ENCODE assay signal across 8 cellular contexts in genomic region chr2:127637725-127638252, GRCh38. TPM values are rescaled to one million over a fixed set of nuclear protein-coding genes. Genes with fewer than 3 reads are reported as not detected.
A peak's percentile ranks its signal among the peaks of the same experiment; 100 is the strongest.
DNase-seq lines count a peak whose midpoint lies in the region; ATAC-seq and TF ChIP-seq lines count a peak whose summit lies in the region.

No MANE protein-coding gene starts in this region.

- no peaks in the 10 kb centered on the region for H4K20me1 ChIP-seq in SK-N-SH (ENCODE audit: insufficient read depth)

- WGBS in SK-N-SH (ENCODE audit: low lambda C conversion rate) = 59% methylated on average over 7 of the region's 8 CpGs
- 39% methylated on average over 8 of the region's 8 CpGs for WGBS in esophagus muscularis mucosa

- no peak overlapping the region for H3K9ac ChIP-seq in SK-N-SH

- H2AFZ ChIP-seq in SK-N-SH (ENCODE audit: low read depth) = peak overlapping the region; percentile 53; the same call in 1 of the 2 replicates

- H3K27ac ChIP-seq in SK-N-SH (ENCODE audit: low read depth in 2 of 2, low read length in 1 of 2) = peak overlapping the region in 1 of 2 experiments; percentile 52; a peak in 2 of 4 replicates
- H3K27ac ChIP-seq in esophagus muscularis mucosa (replicated peaks in 1 of 4) = peak overlapping the region; percentile 64 to 85 (median 82)
- H3K27ac ChIP-seq in neutrophil = peak overlapping the region; percentile 99

- TF ChIP-seq RAD21 in SK-N-SH (IDR thresholded peaks at IDR 0.05; ENCODE audit: low read length) = no peak

- H3K9me2 ChIP-seq in SK-N-SH = no peaks in the 10 kb centered on the region

- no peaks in the 10 kb centered on the region for H3K36me3 ChIP-seq in H7 (replicated peaks; ENCODE audit: control insufficient read depth, insufficient read depth, low read length)
- H3K36me3 ChIP-seq in SK-N-SH (replicated peaks in 1 of 2; ENCODE audit: control insufficient read depth in 1 of 2, insufficient read depth in 2 of 2, low read length in 1 of 2) = no peaks in the 10 kb centered on the region
- H3K36me3 ChIP-seq in esophagus muscularis mucosa = peaks cover 23 to 66% (median 46%) of the 10 kb centered on the region in 4 donors
- H3K36me3 ChIP-seq in neutrophil = no peaks in the 10 kb centered on the region

- POLR2A ChIA-PET in SK-N-SH (lab: Yijun Ruan, JAX) = no interaction called here

- peak overlapping the region; percentile 53; the same call in 1 of the 2 replicates for H3K4me2 ChIP-seq in SK-N-SH

- H3K27me3 ChIP-seq in H7 (ENCODE audit: control insufficient read depth, insufficient read depth, low read length) = no peaks in the 10 kb centered on the region
- H3K27me3 ChIP-seq in SK-N-SH (ENCODE audit: insufficient read depth) = no peaks in the 10 kb centered on the region
- no peaks in the 10 kb centered on the region for H3K27me3 ChIP-seq in esophagus muscularis mucosa
- no peaks in the 10 kb centered on the region for H3K27me3 ChIP-seq in neutrophil

- TF ChIP-seq EP300 in SK-N-SH (IDR thresholded peaks at IDR 0.05; ENCODE audit: borderline replicate concordance in 1 of 2, low read depth in 1 of 2, low read length in 1 of 2) = no peak
- TF ChIP-seq EP300 in esophagus muscularis mucosa (IDR thresholded peaks at IDR 0.05) = no peak

- H3F3A ChIP-seq in SK-N-SH (replicated peaks; ENCODE audit: insufficient read depth) = no peaks in the 10 kb centered on the region

- CTCF ChIA-PET in SK-N-SH (lab: Yijun Ruan, JAX) = interaction anchor here (1.4 to 2.2 kb wide), 2 partner anchors 12 to 47 kb away, joined by 4 to 14 read pairs; no protein-coding TSS in a partner anchor

- H3K4me3 ChIP-seq in H7 (ENCODE audit: insufficient read depth, low read depth, low read length) (peak overlapping the region; percentile 28; the same call in 1 of the 2 replicates), SK-N-SH (ENCODE audit: low read depth in 2 of 2, low read length in 1 of 2) (no peak overlapping the region), esophagus muscularis mucosa (no peak overlapping the region), neutrophil (ENCODE audit: low read depth in 1 of 2, low read length in 1 of 2) (peak overlapping the region; percentile 60 to 66)

- no peak for TF ChIP-seq CTCF in SK-N-SH (IDR thresholded peaks at IDR 0.05)
- no peak for TF ChIP-seq CTCF in esophagus muscularis mucosa (IDR thresholded peaks at IDR 0.05)
- no peak for TF ChIP-seq CTCF in neutrophil (IDR thresholded peaks at IDR 0.05)

- DNase-seq in H7 = peak; percentile 90
- no peak for DNase-seq in SK-N-SH
- DNase-seq in esophagus muscularis mucosa (ENCODE audit: extremely low spot score) = no peak
- no peak for DNase-seq in ecto neural progenitor cell (ENCODE audit: low spot score)
- no peak for DNase-seq in NCI-H1436 (lab: John Stamatoyannopoulos, UW)
- DNase-seq in NCI-H526 (lab: John Stamatoyannopoulos, UW) = no peak

- no peak for TF ChIP-seq POLR2A in esophagus muscularis mucosa (IDR thresholded peaks at IDR 0.05; ENCODE audit: low read depth)

- H3K9me3 ChIP-seq in SK-N-SH (no peaks in the 10 kb centered on the region), esophagus muscularis mucosa (no peaks in the 10 kb centered on the region), neutrophil (no peaks in the 10 kb centered on the region)

- intact Hi-C loops in esophagus muscularis mucosa (cut with DNase I) = loop anchor here (10.0 kb wide), 1 partner anchor 113 kb away; the partner anchor contains the start of gene IWS1

- no peaks in the 10 kb centered on the region for H3K79me2 ChIP-seq in SK-N-SH (ENCODE audit: insufficient read depth)

- H3K4me1 ChIP-seq in SK-N-SH (ENCODE audit: control insufficient read depth in 1 of 2, insufficient read depth in 2 of 2, low read depth in 1 of 2, low read length in 1 of 2) = peaks cover 10 to 42% of the 10 kb centered on the region in 2 experiments; a peak in 3 of 4 replicates
- H3K4me1 ChIP-seq in esophagus muscularis mucosa = peaks cover 89 to 100% (median 97%) of the 10 kb centered on the region in 4 donors
- peaks cover 66 to 90% of the 10 kb centered on the region in 2 experiments for H3K4me1 ChIP-seq in neutrophil (ENCODE audit: control insufficient read depth in 1 of 2, insufficient read depth in 1 of 2, low read depth in 1 of 2, low read length in 1 of 2)

- no peak for ATAC-seq in GM18909 (IDR thresholded peaks at IDR 0.05; ENCODE audit: poor library complexity, unreplicated experiment)

TF ChIP-seq in SK-N-SH, 30 proteins besides CTCF, POLR2A, EP300 and RAD21:
- TF ChIP-seq POLR2AphosphoS5 (IDR thresholded peaks at IDR 0.05; ENCODE audit: low read depth, low read length) (no peak), NFIC (IDR thresholded peaks at IDR 0.05; ENCODE audit: borderline replicate concordance) (no peak), JUND (IDR thresholded peaks at IDR 0.05) (no peak), TEAD4 (IDR thresholded peaks at IDR 0.05; ENCODE audit: borderline replicate concordance, insufficient read depth) (peak; percentile 30; the same call in 1 of the 2 replicates), YY1 (IDR thresholded peaks at IDR 0.05; ENCODE audit: low read depth) (no peak), GABPA (IDR thresholded peaks at IDR 0.05; ENCODE audit: low read depth) (peak; percentile 58), EZH2phosphoT487 (IDR thresholded peaks at IDR 0.05; ENCODE audit: borderline replicate concordance, low read depth) (no peak), GATA2 (CRISPR knock-in tag; IDR thresholded peaks at IDR 0.05) (no peak), FOSL2 (IDR thresholded peaks at IDR 0.05; ENCODE audit: borderline replicate concordance, low read depth) (no peak; the same call in 1 of the 2 replicates), RCOR1 (IDR thresholded peaks at IDR 0.05; ENCODE audit: low read length) (no peak)
- TF ChIP-seq, protein P1, sequence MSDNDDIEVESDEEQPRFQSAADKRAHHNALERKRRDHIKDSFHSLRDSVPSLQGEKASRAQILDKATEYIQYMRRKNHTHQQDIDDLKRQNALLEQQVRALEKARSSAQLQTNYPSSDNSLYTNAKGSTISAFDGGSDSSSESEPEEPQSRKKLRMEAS (IDR thresholded peaks at IDR 0.05; ENCODE audit: low read depth) = no peak
- TF ChIP-seq, protein P2, sequence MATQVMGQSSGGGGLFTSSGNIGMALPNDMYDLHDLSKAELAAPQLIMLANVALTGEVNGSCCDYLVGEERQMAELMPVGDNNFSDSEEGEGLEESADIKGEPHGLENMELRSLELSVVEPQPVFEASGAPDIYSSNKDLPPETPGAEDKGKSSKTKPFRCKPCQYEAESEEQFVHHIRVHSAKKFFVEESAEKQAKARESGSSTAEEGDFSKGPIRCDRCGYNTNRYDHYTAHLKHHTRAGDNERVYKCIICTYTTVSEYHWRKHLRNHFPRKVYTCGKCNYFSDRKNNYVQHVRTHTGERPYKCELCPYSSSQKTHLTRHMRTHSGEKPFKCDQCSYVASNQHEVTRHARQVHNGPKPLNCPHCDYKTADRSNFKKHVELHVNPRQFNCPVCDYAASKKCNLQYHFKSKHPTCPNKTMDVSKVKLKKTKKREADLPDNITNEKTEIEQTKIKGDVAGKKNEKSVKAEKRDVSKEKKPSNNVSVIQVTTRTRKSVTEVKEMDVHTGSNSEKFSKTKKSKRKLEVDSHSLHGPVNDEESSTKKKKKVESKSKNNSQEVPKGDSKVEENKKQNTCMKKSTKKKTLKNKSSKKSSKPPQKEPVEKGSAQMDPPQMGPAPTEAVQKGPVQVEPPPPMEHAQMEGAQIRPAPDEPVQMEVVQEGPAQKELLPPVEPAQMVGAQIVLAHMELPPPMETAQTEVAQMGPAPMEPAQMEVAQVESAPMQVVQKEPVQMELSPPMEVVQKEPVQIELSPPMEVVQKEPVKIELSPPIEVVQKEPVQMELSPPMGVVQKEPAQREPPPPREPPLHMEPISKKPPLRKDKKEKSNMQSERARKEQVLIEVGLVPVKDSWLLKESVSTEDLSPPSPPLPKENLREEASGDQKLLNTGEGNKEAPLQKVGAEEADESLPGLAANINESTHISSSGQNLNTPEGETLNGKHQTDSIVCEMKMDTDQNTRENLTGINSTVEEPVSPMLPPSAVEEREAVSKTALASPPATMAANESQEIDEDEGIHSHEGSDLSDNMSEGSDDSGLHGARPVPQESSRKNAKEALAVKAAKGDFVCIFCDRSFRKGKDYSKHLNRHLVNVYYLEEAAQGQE (IDR thresholded peaks at IDR 0.05; ENCODE audit: low read depth, low read length) = no peak
- TF ChIP-seq, protein P3, sequence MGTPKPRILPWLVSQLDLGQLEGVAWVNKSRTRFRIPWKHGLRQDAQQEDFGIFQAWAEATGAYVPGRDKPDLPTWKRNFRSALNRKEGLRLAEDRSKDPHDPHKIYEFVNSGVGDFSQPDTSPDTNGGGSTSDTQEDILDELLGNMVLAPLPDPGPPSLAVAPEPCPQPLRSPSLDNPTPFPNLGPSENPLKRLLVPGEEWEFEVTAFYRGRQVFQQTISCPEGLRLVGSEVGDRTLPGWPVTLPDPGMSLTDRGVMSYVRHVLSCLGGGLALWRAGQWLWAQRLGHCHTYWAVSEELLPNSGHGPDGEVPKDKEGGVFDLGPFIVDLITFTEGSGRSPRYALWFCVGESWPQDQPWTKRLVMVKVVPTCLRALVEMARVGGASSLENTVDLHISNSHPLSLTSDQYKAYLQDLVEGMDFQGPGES (IDR thresholded peaks at IDR 0.05; ENCODE audit: low read depth, low read length) = no peak
TF ChIP-seq in SK-N-SH: peak in this region for 2.

RNA-seq across cellular contexts. Expression of gene GPR17, which starts 8.2 kb away (rescaled TPM):
- total RNA-seq in H7 (2014; rRNA removed; shearing (Covaris generic)) = not detected in 2 replicates
- 0.03 TPM in 1 of 2 replicates, not detected in the other for polyA plus RNA-seq in SK-N-SH (2012; rRNA removed)
- not detected in 2 replicates for polyA plus RNA-seq in SK-N-SH (2012; cell fraction: cytosol; rRNA removed)
- not detected in 2 replicates for polyA plus RNA-seq in SK-N-SH (2012; cell fraction: nucleus; rRNA removed)
- total RNA-seq in esophagus muscularis mucosa = under 1 TPM in 1 of 4 donors, not detected in 3; 0.40 TPM

RNA-seq across cellular contexts. Expression of gene LIMS2, which starts 37.5 kb away (rescaled TPM):
- total RNA-seq in H7 (2014; rRNA removed; shearing (Covaris generic)) = 0.33 and 1.4 TPM in 2 replicates
- 2.2 and 2.7 TPM in 2 replicates for polyA plus RNA-seq in SK-N-SH (2012; rRNA removed)
- 1.3 and 1.8 TPM in 2 replicates for polyA plus RNA-seq in SK-N-SH (2012; cell fraction: cytosol; rRNA removed)
- polyA plus RNA-seq in SK-N-SH (2012; cell fraction: nucleus; rRNA removed) = 13.9 and 22.5 TPM in 2 replicates
- total RNA-seq in esophagus muscularis mucosa = 100 to 1,000 TPM in 3 of 4 donors, 10 to 100 TPM in 1; 99.2 to 342 (median 175) TPM

Comparison
In these comparisons a context has a peak if more than half of its experiments do, and no peak if none do; other contexts are left out.
1. H3K4me3 ChIP-seq: peak in H7 (single experiment) and neutrophil (2 of 2); none in SK-N-SH (0 of 2) and esophagus muscularis mucosa (0 of 4).
2. RNA of gene LIMS2, which starts 37.5 kb away (total RNA-seq): 99.2 to 342 TPM in esophagus muscularis mucosa; 0.33 to 1.4 TPM in H7; every median in the first group is over 10 times any median in the second.